ENCODE assay signal across 9 cellular contexts in the genomic region with DNA sequence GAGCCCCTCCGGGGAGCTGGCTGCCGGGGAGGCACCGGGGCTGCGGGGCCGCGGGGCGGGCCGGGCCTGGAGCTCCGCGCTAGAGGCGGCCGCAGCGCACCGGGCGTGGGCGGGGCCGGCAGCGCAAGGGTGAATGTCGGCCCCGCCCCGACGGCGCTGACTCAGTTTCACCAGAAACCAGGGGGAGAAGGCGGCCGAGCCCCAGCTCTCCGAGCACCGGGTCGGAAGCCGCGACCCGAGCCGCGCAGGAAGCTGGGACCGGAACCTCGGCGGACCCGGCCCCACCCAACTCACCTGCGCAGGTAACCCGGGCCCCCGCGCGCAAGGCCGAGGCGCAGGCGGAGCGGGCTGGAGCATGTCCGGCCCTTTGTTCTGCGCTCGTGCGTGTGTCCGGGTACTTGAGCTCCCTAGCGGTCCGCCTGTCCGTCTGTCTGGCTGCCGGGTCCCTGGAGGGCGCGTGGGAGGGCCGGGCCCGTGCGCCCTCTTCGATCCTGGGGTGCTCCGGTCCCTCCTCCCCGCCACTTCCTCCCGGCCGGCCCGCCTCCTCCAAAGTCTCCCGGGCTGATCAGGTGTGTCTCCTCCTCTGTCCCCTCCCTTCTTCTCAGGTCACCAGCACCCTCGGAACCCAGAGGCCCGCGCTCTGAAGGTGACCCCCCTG. TPM values are rescaled to one million over a fixed set of nuclear protein-coding genes. Genes with fewer than 3 reads are reported as not detected.
DNase-seq lines count a peak whose midpoint lies in the region; ATAC-seq, FAIRE-seq and TF ChIP-seq lines count a peak whose summit lies in the region.
"Had no signal": no experiment of that assay in that cellular context is flagged by ENCODE, and none has a peak within 500 bp of the region (broad histone marks: within the 10 kb centered on the region; RNA-seq: fewer than 3 reads in every experiment).

A gene with protein sequence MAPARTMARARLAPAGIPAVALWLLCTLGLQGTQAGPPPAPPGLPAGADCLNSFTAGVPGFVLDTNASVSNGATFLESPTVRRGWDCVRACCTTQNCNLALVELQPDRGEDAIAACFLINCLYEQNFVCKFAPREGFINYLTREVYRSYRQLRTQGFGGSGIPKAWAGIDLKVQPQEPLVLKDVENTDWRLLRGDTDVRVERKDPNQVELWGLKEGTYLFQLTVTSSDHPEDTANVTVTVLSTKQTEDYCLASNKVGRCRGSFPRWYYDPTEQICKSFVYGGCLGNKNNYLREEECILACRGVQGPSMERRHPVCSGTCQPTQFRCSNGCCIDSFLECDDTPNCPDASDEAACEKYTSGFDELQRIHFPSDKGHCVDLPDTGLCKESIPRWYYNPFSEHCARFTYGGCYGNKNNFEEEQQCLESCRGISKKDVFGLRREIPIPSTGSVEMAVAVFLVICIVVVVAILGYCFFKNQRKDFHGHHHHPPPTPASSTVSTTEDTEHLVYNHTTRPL (plus strand): TSS at position 164 of the 658 bp plus-strand sequence. CDS start 507 bp downstream, outside the sequence.

- H3K4me3 ChIP-seq in A549 (peak within 1 kb of the TSS; percentile 54), HUES6 (ENCODE audit: low read depth, low read length) (peak within 1 kb of the TSS; percentile 69), epithelial cell of esophagus (ENCODE audit: low read length) (peak within 1 kb of the TSS; percentile 65), thoracic aorta (peak within 1 kb of the TSS; percentile 71)

- H3K9ac ChIP-seq in HUES6 (ENCODE audit: low read length): peak within 1 kb of the TSS; percentile 34

- peak within 1 kb of the TSS; percentile 41 to 80; a peak in 4 of 6 replicates for H3K27ac ChIP-seq in A549
- H3K27ac ChIP-seq in HUES6 (ENCODE audit: low read depth, low read length): peak within 1 kb of the TSS; percentile 64
- no peak within 1 kb of the TSS for H3K27ac ChIP-seq in thoracic aorta

- H3K9me3 Mint-ChIP-seq in neural crest cell: no peaks in the 10 kb centered on the region

- peak within 1 kb of the TSS; percentile 92 for H3K4me2 ChIP-seq in A549

- peaks cover 15% of the 10 kb centered on the region; the same call in 1 of the 2 replicates for H3K36me3 ChIP-seq in HUES6 (ENCODE audit: control insufficient read depth, insufficient read depth, low read length)
- H3K36me3 ChIP-seq in thoracic aorta: no peaks in the 10 kb centered on the region

- CTCF ChIA-PET in A549 (lab: Yijun Ruan, JAX): interaction anchor here (1.2 to 8.2 kb wide), 2 partner anchors 9 to 14 kb away, joined by 5 to 82 read pairs; no protein-coding TSS in a partner anchor

- H3K27me3 Mint-ChIP-seq in neural crest cell (ENCODE audit: low read depth): peaks cover 79% of the 10 kb centered on the region

- H3K27me3 ChIP-seq in HUES6 (ENCODE audit: control insufficient read depth, insufficient read depth, low read length) (peaks cover 26% of the 10 kb centered on the region; the same call in 1 of the 2 replicates), thoracic aorta (replicated peaks; ENCODE audit: insufficient read depth) (peaks cover 5% of the 10 kb centered on the region)

- 12% methylated on average over 19 of the region's 70 CpGs for WGBS in A549 (ENCODE audit: missing lambda C conversion rate)

- no peak for TF ChIP-seq POLR2A in A549 (IDR thresholded peaks at IDR 0.05; ENCODE audit: low read length)

- no peaks in the 10 kb centered on the region for H3K9me3 ChIP-seq in A549
- H3K9me3 ChIP-seq in HUES6 (ENCODE audit: control insufficient read depth, insufficient read depth, low read depth, low read length): no peaks in the 10 kb centered on the region
- no peaks in the 10 kb centered on the region for H3K9me3 ChIP-seq in thoracic aorta

- no peak for FAIRE-seq in A549 (lab: Jason Lieb, UNC)

- H3K4me1 ChIP-seq in A549 (peaks cover 23% of the 10 kb centered on the region), HUES6 (ENCODE audit: control insufficient read depth, insufficient read depth, low read length) (peaks cover 33% of the 10 kb centered on the region), thoracic aorta (ENCODE audit: control insufficient read depth in 1 of 2, low read depth in 2 of 2) (peaks cover 14 to 23% of the 10 kb centered on the region in 2 donors)

- TF ChIP-seq EP300 in A549 (IDR thresholded peaks at IDR 0.05): no peak

- H3K36me3 Mint-ChIP-seq in neural crest cell (ENCODE audit: low read depth): no peaks in the 10 kb centered on the region

- no peak within 1 kb of the TSS for H3K27ac Mint-ChIP-seq in neural crest cell (ENCODE audit: unreplicated experiment)

- no peak for TF ChIP-seq RAD21 in A549 (conservative IDR thresholded peaks at IDR 0.05 in 1 of 2, IDR thresholded peaks at IDR 0.05 in 1 of 2)

- peak within 1 kb of the TSS; percentile 78 for H3K4me3 Mint-ChIP-seq in neural crest cell

- POLR2A ChIA-PET in A549 (lab: Yijun Ruan, JAX): no interaction called here

- TF ChIP-seq CTCF in A549 (IDR thresholded peaks at IDR 0.05): no peak
- TF ChIP-seq CTCF in epithelial cell of esophagus (IDR thresholded peaks at IDR 0.05; ENCODE audit: insufficient read depth, low read depth, low read length, missing control alignments): no peak
- no peak for TF ChIP-seq CTCF in neural crest cell (conservative IDR thresholded peaks at IDR 0.05)
- no peak for TF ChIP-seq CTCF in thoracic aorta (IDR thresholded peaks at IDR 0.05)

- DNase-seq in A549 (ENCODE audit: low read depth in 1 of 2, low spot score in 1 of 2): no peak
- DNase-seq in activated CD4-positive, alpha-beta T cell treated with anti-CD3 and anti-CD28 coated beads, Interleukin-2, amount 50 U/mL, for 4 hours: peak; percentile 71 to 80
- peak; percentile 87 for DNase-seq in epithelial cell of esophagus (ENCODE audit: low read depth)
- DNase-seq in neural crest cell (ENCODE audit: low read depth, low spot score): no peak
- no peak for DNase-seq in thoracic aorta (ENCODE audit: low spot score)
- DNase-seq in NCI-H1436 (lab: John Stamatoyannopoulos, UW): no peak

- ATAC-seq in A549: no peak
- ATAC-seq in thoracic aorta (ENCODE audit: insufficient number of reproducible peaks, low FRiP score, low read depth): no peak
- no peak for ATAC-seq in HG02840 (IDR thresholded peaks at IDR 0.05; ENCODE audit: low FRiP score, unreplicated experiment)

- H3K4me1 Mint-ChIP-seq in neural crest cell: peaks cover 19% of the 10 kb centered on the region

TF ChIP-seq in A549, 52 proteins besides CTCF, POLR2A, EP300 and RAD21:
- TF ChIP-seq MYC (IDR thresholded peaks at IDR 0.05; ENCODE audit: borderline replicate concordance, low read length): no peak
- TF ChIP-seq NFE2L2 (conservative IDR thresholded peaks at IDR 0.05; ENCODE audit: low read length): no peak
- no peak for TF ChIP-seq ZNF302 (CRISPR knock-in tag; IDR thresholded peaks at IDR 0.05)
- TF ChIP-seq, protein P1, sequence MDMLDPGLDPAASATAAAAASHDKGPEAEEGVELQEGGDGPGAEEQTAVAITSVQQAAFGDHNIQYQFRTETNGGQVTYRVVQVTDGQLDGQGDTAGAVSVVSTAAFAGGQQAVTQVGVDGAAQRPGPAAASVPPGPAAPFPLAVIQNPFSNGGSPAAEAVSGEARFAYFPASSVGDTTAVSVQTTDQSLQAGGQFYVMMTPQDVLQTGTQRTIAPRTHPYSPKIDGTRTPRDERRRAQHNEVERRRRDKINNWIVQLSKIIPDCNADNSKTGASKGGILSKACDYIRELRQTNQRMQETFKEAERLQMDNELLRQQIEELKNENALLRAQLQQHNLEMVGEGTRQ (IDR thresholded peaks at IDR 0.05): no peak
- no peak for TF ChIP-seq RNF2 (IDR thresholded peaks at IDR 0.05; ENCODE audit: borderline replicate concordance, low read depth)
- TF ChIP-seq RFX5 (IDR thresholded peaks at IDR 0.05): no peak

RNA-seq across cellular contexts. Expression of the gene that starts here (rescaled TPM):
- polyA plus RNA-seq in A549 (2011; rRNA removed) (0.79 and 0.99 TPM in 2 replicates), A549 (2017; fragmentation: RNase III; extraction: RNeasy Plus Mini Kit Qiagen cat#74134 plus additional on column Dnase treatment) (0.28 to 0.80 TPM (median 0.54 TPM) in 3 replicates)
- polyA plus RNA-seq in A549 (2012; cell fraction: cytosol; rRNA removed): 0.31 and 0.38 TPM in 2 replicates
- 0.49 and 0.97 TPM in 2 replicates for polyA plus RNA-seq in A549 (2012; cell fraction: nucleus; rRNA removed)
- polyA minus RNA-seq in A549 (2011; rRNA and poly(A)+ RNA removed): 1.2 and 2.4 TPM in 2 replicates
- total RNA-seq in neural crest cell (1.0 and 1.3 TPM in 2 replicates), thoracic aorta (1 to 10 TPM; 4.6 to 4.8 TPM)
- total RNA-seq: myocyte had no signal

Comparison
In these comparisons a context has a peak if more than half of its experiments do, and no peak if none do; other contexts are left out.
1. DNase-seq: peak in activated CD4-positive, alpha-beta T cell treated with anti-CD3 and anti-CD28 coated beads, Interleukin-2, amount 50 U/mL, for 4 hours (2 of 2) and epithelial cell of esophagus (single experiment); none in A549 (0 of 2), neural crest cell (single experiment), thoracic aorta (single experiment) and NCI-H1436 (single experiment).
2. H3K27ac ChIP-seq: peak in A549 (2 of 2) and HUES6 (single experiment); none in thoracic aorta (0 of 2).
3. Peak in every context shown above with its lines, with median percentiles within 50 percentile points of each other: H3K4me3 ChIP-seq.